ENCODE assay signal across 26 cellular contexts in the genomic region with DNA sequence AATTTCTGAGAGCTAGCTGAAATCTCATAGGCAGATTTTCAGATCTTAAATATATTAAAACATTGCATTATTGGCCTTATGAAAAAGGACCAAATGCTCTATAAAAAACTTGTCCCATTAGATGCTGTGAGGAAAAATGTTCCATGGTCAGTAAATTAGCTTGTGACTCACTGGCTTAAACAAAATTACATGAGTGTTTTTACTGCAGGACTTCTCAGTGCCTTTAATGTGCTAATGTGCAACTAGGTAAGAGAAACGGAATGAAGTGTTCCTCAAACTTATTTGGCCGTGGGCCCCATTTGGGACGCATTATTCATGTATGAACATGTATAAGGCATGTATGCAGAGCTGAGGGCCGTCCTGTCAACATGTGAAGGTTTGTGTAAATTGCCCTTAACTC. TPM values are rescaled to one million over a fixed set of nuclear protein-coding genes. Genes with fewer than 3 reads are reported as not detected.
"Had no signal": no experiment of that assay in that cellular context is flagged by ENCODE, and none has a peak within 500 bp of the region (broad histone marks: within the 10 kb centered on the region; RNA-seq: fewer than 3 reads in every experiment).

No MANE protein-coding gene starts in this region.

- H3K36me3 ChIP-seq: neural progenitor cell, ovary, right lobe of liver, sigmoid colon, stomach, thoracic aorta, thyroid gland, tibial nerve, upper lobe of left lung, vagina had no signal

- H3K27me3 ChIP-seq: neural progenitor cell, ovary, right lobe of liver, sigmoid colon, stomach, thyroid gland, tibial nerve, upper lobe of left lung, vagina had no signal

- H3K9me3 ChIP-seq: ovary, psoas muscle, right lobe of liver, sigmoid colon, stomach, thoracic aorta, thyroid gland, tibial nerve, upper lobe of left lung, vagina had no signal

- DNase-seq: natural killer cell; occipital lobe; ovary; posterior cingulate gyrus; psoas muscle; right cardiac atrium; right lobe of liver; sigmoid colon; stimulated activated CD4-positive, alpha-beta T cell treated with anti-CD3 and anti-CD28 coated beads, Interleukin-15, amount 100 ng/mL, for 24 hours; stimulated activated CD4-positive, alpha-beta T cell treated with anti-CD3 and anti-CD28 coated beads, Interleukin-2, amount 100 ng/mL, for 24 hours; stimulated activated CD4-positive, alpha-beta T cell treated with anti-CD3 and anti-CD28 coated beads, Interleukin-2, amount 100 ng/mL, for 48 hours; stimulated activated CD4-positive, alpha-beta T cell treated with anti-CD3 and anti-CD28 coated beads, Interleukin-4, amount 100 ng/mL, for 24 hours; stimulated activated naive B cell treated with anti-CD40 and anti-IgM and Interleukin-4, amounts not matched to agents 10 μg/mL and 1 μg/mL and 100 μg/mL, for 72 hours; stimulated activated naive CD4-positive, alpha-beta T cell treated with Interleukin-2 at 50 U/mL for 16 hours; stomach; thyroid gland; upper lobe of left lung had no signal

- ATAC-seq: natural killer cell; psoas muscle; right cardiac atrium; right lobe of liver; stimulated activated effector memory CD8-positive, alpha-beta T cell treated with anti-CD3 and anti-CD28 coated beads, Interleukin-12 subunit alpha, Interleukin-12 subunit beta, amount 100 ng/mL, for 72 hours; stimulated activated naive B cell treated with anti-CD40 and anti-IgM and Interleukin-4, amounts not matched to agents 10 μg/mL and 1 μg/mL and 100 μg/mL, for 72 hours had no signal

- H3K9ac ChIP-seq: neural progenitor cell, parathyroid adenoma had no signal

- H3K79me2 ChIP-seq: parathyroid adenoma had no signal

- H3K27ac ChIP-seq: neural progenitor cell, ovary, parathyroid adenoma, psoas muscle, right lobe of liver, sigmoid colon, stomach, thoracic aorta, thyroid gland, tibial nerve, upper lobe of left lung, vagina had no signal

- FAIRE-seq: small intestine, urothelium cell line had no signal

- H3K4me3 ChIP-seq: neural progenitor cell, ovary, psoas muscle, right lobe of liver, sigmoid colon, stomach, thoracic aorta, thyroid gland, tibial nerve, upper lobe of left lung, vagina had no signal

- H2AFZ ChIP-seq: neural progenitor cell, parathyroid adenoma had no signal

- H3K4me1 ChIP-seq: neural progenitor cell, parathyroid adenoma, psoas muscle, right lobe of liver, sigmoid colon, stomach, thyroid gland, tibial nerve, upper lobe of left lung, vagina had no signal

- H3K4me2 ChIP-seq: neural progenitor cell had no signal

RNA-seq across cellular contexts. Expression of a gene that starts 41.7 kb away (rescaled TPM):
- polyA plus RNA-seq: neural cell had no signal
